Comparison of ENCODE assay signal across 26 cellular contexts in the genomic region with DNA sequence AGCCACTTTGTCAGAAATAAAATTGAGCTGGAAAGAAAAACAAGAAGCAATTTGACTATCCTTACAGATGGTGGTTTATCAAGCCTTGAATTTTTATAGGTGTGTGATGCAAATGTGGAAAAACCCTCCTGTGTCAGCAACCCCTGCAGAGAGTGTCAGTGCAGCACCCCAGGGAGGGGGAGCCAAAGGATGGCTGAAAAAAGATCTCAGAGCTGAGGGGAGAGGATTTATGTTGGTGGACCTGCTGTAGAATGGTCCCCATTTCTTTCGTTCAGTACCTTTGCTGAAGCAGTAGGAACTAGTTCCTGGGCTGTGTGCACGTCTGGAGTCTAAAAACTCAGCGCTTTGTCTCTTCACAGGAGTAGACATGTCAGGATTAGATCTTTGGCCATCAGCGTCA.
A peak's percentile ranks its signal among the peaks of the same experiment; 100 is the strongest.
DNase-seq lines count a peak whose midpoint lies in the region; ATAC-seq and TF ChIP-seq lines count a peak whose summit lies in the region.
"Had no signal": no experiment of that assay in that cellular context is flagged by ENCODE, and none has a peak within 500 bp of the region (broad histone marks: within the 10 kb centered on the region; RNA-seq: fewer than 3 reads in every experiment).

No MANE protein-coding gene starts in this region.

- H3K9me2 ChIP-seq in SK-N-SH = no peaks in the 10 kb centered on the region

- WGBS in SK-N-SH (ENCODE audit: low lambda C conversion rate) = 72% methylated on average over 4 of the region's 4 CpGs
- WGBS in endodermal cell (ENCODE audit: insufficient coverage in 1 of 2, insufficient read length in 1 of 2), 2 experiments = 74 to 83% methylated on average over 4 of the region's 4 CpGs

- peak; percentile 36 for DNase-seq in SK-N-SH
- peak; percentile 35 for DNase-seq in NCI-H146 treated with DMSO at 0.1 percent for 48 hours (lab: John Stamatoyannopoulos, UW; ENCODE audit: unreplicated experiment)
- peak; percentile 57 for DNase-seq in endodermal cell
- no peak for DNase-seq in NOMO-1 treated with dmso at 0.1 percent for 144 hours (lab: John Stamatoyannopoulos, UW; ENCODE audit: unreplicated experiment)
- no peak for DNase-seq in activated effector memory CD4-positive, alpha-beta T cell treated with Interleukin-2 at 50 U/mL for 16 hours
- no peak for DNase-seq in stimulated activated naive CD8-positive, alpha-beta T cell treated with anti-CD3 and anti-CD28 coated beads, Interleukin-15, amount 100 ng/mL, for 72 hours
- DNase-seq: AML-193; C1 segment of cervical spinal cord; Calu3; CD8-positive, alpha-beta memory T cell; DMS53; EL; H7; HFFc6; KG1; NCI-H1105 treated with DMSO at 0.1 percent for 48 hours; NCI-H1694 treated with DMSO at 0.1 percent for 48 hours; NCI-H2081 treated with DMSO at 0.1 percent for 48 hours; NCI-H226; NCI-H510A treated with DMSO at 0.1 percent for 48 hours; PC-3; Right ventricle myocardium superior; SW 1271; T-helper 17 cell had no signal

- H2AFZ ChIP-seq in SK-N-SH (ENCODE audit: low read depth) = no peak overlapping the region

- TF ChIP-seq CTCF in SK-N-SH (IDR thresholded peaks at IDR 0.05) (no peak), endodermal cell (conservative IDR thresholded peaks at IDR 0.05) (no peak)

- H3K9me3 Mint-ChIP-seq in endodermal cell = no peaks in the 10 kb centered on the region
- no peaks in the 10 kb centered on the region for H3K9me3 Mint-ChIP-seq in stimulated activated naive CD8-positive, alpha-beta T cell treated with anti-CD3 and anti-CD28 coated beads, Interleukin-15, amount 100 ng/mL, for 72 hours
- H3K9me3 Mint-ChIP-seq: CD8-positive, alpha-beta memory T cell; HFFc6 had no signal

- no peaks in the 10 kb centered on the region for H4K20me1 ChIP-seq in SK-N-SH (ENCODE audit: insufficient read depth)

- no peak overlapping the region for H3K27ac ChIP-seq in SK-N-SH (ENCODE audit: low read depth in 2 of 2, low read length in 1 of 2)
- H3K27ac ChIP-seq in endodermal cell (ENCODE audit: low read depth, low read length) = no peak overlapping the region
- H3K27ac ChIP-seq: HL-60 had no signal

- no peak for ATAC-seq in SK-N-SH treated with all-trans-retinoic acid at 6 μM for 48 hours
- ATAC-seq in stimulated activated naive CD8-positive, alpha-beta T cell treated with anti-CD3 and anti-CD28 coated beads, Interleukin-15, amount 100 ng/mL, for 72 hours = no peak
- ATAC-seq: PC-3, T-helper 17 cell had no signal

- TF ChIP-seq RAD21 in SK-N-SH (IDR thresholded peaks at IDR 0.05; ENCODE audit: low read length) = no peak

- H3K4me1 ChIP-seq in SK-N-SH (ENCODE audit: control insufficient read depth in 1 of 2, insufficient read depth in 2 of 2, low read depth in 1 of 2, low read length in 1 of 2) (no peaks in the 10 kb centered on the region), endodermal cell (ENCODE audit: control insufficient read depth, insufficient read depth, low read length) (peaks cover 30% of the 10 kb centered on the region)

- H3K27me3 ChIP-seq in SK-N-SH (ENCODE audit: insufficient read depth) (no peaks in the 10 kb centered on the region), endodermal cell (ENCODE audit: control insufficient read depth, insufficient read depth, low read length, poor library complexity, severe bottlenecking) (peaks cover 4% of the 10 kb centered on the region)

- no peaks in the 10 kb centered on the region for H3F3A ChIP-seq in SK-N-SH (replicated peaks; ENCODE audit: insufficient read depth)

- H3K9ac ChIP-seq in SK-N-SH (no peak overlapping the region), endodermal cell (ENCODE audit: extremely low read depth, low read length, poor library complexity, severe bottlenecking) (no peak overlapping the region)

- CTCF ChIA-PET in SK-N-SH (lab: Yijun Ruan, JAX) = interaction anchor here (2.0 to 2.5 kb wide), 2 partner anchors 9 to 17 kb away, joined by 6 to 14 read pairs; no protein-coding TSS in a partner anchor

- H3K4me2 ChIP-seq in SK-N-SH = no peak overlapping the region

- peak overlapping the region; percentile 28 for H3K27ac Mint-ChIP-seq in endodermal cell
- no peak overlapping the region for H3K27ac Mint-ChIP-seq in stimulated activated naive CD8-positive, alpha-beta T cell treated with anti-CD3 and anti-CD28 coated beads, Interleukin-15, amount 100 ng/mL, for 72 hours
- H3K27ac Mint-ChIP-seq: CD8-positive, alpha-beta memory T cell; HFFc6; T-helper 17 cell had no signal

- H3K79me2 ChIP-seq in SK-N-SH (ENCODE audit: insufficient read depth) = no peaks in the 10 kb centered on the region

- H3K4me3 Mint-ChIP-seq in endodermal cell = no peak overlapping the region
- H3K4me3 Mint-ChIP-seq in stimulated activated naive CD8-positive, alpha-beta T cell treated with anti-CD3 and anti-CD28 coated beads, Interleukin-15, amount 100 ng/mL, for 72 hours = no peak overlapping the region
- H3K4me3 Mint-ChIP-seq: CD8-positive, alpha-beta memory T cell; HFFc6; T-helper 17 cell had no signal

- no peak for TF ChIP-seq EP300 in SK-N-SH (IDR thresholded peaks at IDR 0.05; ENCODE audit: borderline replicate concordance in 1 of 2, low read depth in 1 of 2, low read length in 1 of 2)

- H3K4me1 Mint-ChIP-seq in endodermal cell = peaks cover 44% of the 10 kb centered on the region
- peaks cover 7% of the 10 kb centered on the region for H3K4me1 Mint-ChIP-seq in stimulated activated naive CD8-positive, alpha-beta T cell treated with anti-CD3 and anti-CD28 coated beads, Interleukin-15, amount 100 ng/mL, for 72 hours
- H3K4me1 Mint-ChIP-seq: T-helper 17 cell had no signal

- H3K27me3 Mint-ChIP-seq in endodermal cell (ENCODE audit: insufficient read depth) = peaks cover 13% of the 10 kb centered on the region
- H3K27me3 Mint-ChIP-seq in stimulated activated naive CD8-positive, alpha-beta T cell treated with anti-CD3 and anti-CD28 coated beads, Interleukin-15, amount 100 ng/mL, for 72 hours = peaks cover 43% of the 10 kb centered on the region

- POLR2A ChIA-PET in SK-N-SH (lab: Yijun Ruan, JAX) = no interaction called here

- H3K36me3 Mint-ChIP-seq in endodermal cell (ENCODE audit: low read depth) = no peaks in the 10 kb centered on the region
- H3K36me3 Mint-ChIP-seq: CD8-positive, alpha-beta memory T cell had no signal

- H3K36me3 ChIP-seq in SK-N-SH (replicated peaks in 1 of 2; ENCODE audit: control insufficient read depth in 1 of 2, insufficient read depth in 2 of 2, low read length in 1 of 2) = no peaks in the 10 kb centered on the region
- H3K36me3 ChIP-seq in endodermal cell (ENCODE audit: control insufficient read depth, insufficient read depth, low read length) = no peaks in the 10 kb centered on the region

- H3K9me3 ChIP-seq in SK-N-SH = no peaks in the 10 kb centered on the region
- no peaks in the 10 kb centered on the region for H3K9me3 ChIP-seq in endodermal cell (ENCODE audit: control insufficient read depth, low read length)

- H3K4me3 ChIP-seq in SK-N-SH (ENCODE audit: low read depth in 2 of 2, low read length in 1 of 2) (no peak overlapping the region), endodermal cell (ENCODE audit: low read length) (no peak overlapping the region)

TF ChIP-seq in SK-N-SH, 30 proteins besides CTCF, POLR2A, EP300 and RAD21 (continues in another document):
- TF ChIP-seq, protein P1, sequence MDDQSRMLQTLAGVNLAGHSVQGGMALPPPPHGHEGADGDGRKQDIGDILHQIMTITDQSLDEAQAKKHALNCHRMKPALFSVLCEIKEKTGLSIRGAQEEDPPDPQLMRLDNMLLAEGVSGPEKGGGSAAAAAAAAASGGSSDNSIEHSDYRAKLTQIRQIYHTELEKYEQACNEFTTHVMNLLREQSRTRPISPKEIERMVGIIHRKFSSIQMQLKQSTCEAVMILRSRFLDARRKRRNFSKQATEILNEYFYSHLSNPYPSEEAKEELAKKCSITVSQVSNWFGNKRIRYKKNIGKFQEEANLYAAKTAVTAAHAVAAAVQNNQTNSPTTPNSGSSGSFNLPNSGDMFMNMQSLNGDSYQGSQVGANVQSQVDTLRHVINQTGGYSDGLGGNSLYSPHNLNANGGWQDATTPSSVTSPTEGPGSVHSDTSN (IDR thresholded peaks at IDR 0.05) = no peak
- TF ChIP-seq RFX5 (IDR thresholded peaks at IDR 0.05; ENCODE audit: low read length) (no peak), TEAD4 (IDR thresholded peaks at IDR 0.05; ENCODE audit: borderline replicate concordance, insufficient read depth) (no peak), POLR2AphosphoS5 (IDR thresholded peaks at IDR 0.05; ENCODE audit: low read depth, low read length) (no peak), RCOR1 (IDR thresholded peaks at IDR 0.05; ENCODE audit: low read length) (no peak)
- TF ChIP-seq, protein P2, sequence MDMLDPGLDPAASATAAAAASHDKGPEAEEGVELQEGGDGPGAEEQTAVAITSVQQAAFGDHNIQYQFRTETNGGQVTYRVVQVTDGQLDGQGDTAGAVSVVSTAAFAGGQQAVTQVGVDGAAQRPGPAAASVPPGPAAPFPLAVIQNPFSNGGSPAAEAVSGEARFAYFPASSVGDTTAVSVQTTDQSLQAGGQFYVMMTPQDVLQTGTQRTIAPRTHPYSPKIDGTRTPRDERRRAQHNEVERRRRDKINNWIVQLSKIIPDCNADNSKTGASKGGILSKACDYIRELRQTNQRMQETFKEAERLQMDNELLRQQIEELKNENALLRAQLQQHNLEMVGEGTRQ (IDR thresholded peaks at IDR 0.05; ENCODE audit: borderline replicate concordance, low read depth, low read length) = no peak

TF ChIP-seq in SK-N-SH treated with all-trans-retinoic acid at 6 μM for 48 hours, 23 proteins besides CTCF, POLR2A, EP300 and RAD21 (continues in another document):
- TF ChIP-seq SNAI2 (CRISPR knock-in tag; IDR thresholded peaks at IDR 0.05) (no peak), ZNF565 (CRISPR knock-in tag; conservative IDR thresholded peaks at IDR 0.05; ENCODE audit: low read depth) (no peak), ZNF70 (CRISPR knock-in tag; IDR thresholded peaks at IDR 0.05) (no peak), ZC3H10 (CRISPR knock-in tag; IDR thresholded peaks at IDR 0.05) (no peak), TCF4 (CRISPR knock-in tag; IDR thresholded peaks at IDR 0.05; ENCODE audit: borderline replicate concordance) (no peak)
- TF ChIP-seq, protein P3, sequence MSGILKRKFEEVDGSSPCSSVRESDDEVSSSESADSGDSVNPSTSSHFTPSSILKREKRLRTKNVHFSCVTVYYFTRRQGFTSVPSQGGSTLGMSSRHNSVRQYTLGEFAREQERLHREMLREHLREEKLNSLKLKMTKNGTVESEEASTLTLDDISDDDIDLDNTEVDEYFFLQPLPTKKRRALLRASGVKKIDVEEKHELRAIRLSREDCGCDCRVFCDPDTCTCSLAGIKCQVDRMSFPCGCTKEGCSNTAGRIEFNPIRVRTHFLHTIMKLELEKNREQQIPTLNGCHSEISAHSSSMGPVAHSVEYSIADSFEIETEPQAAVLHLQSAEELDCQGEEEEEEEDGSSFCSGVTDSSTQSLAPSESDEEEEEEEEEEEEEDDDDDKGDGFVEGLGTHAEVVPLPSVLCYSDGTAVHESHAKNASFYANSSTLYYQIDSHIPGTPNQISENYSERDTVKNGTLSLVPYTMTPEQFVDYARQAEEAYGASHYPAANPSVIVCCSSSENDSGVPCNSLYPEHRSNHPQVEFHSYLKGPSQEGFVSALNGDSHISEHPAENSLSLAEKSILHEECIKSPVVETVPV (CRISPR knock-in tag; IDR thresholded peaks at IDR 0.05) = no peak

Comparison
In these comparisons a context has a peak if more than half of its experiments do, and no peak if none do; other contexts are left out.
1. DNase-seq: peak in SK-N-SH (single experiment), NCI-H146 treated with DMSO at 0.1 percent for 48 hours (single experiment) and endodermal cell (single experiment); none in NOMO-1 treated with dmso at 0.1 percent for 144 hours (single experiment), activated effector memory CD4-positive, alpha-beta T cell treated with Interleukin-2 at 50 U/mL for 16 hours (single experiment) and stimulated activated naive CD8-positive, alpha-beta T cell treated with anti-CD3 and anti-CD28 coated beads, Interleukin-15, amount 100 ng/mL, for 72 hours (0 of 2).